In genomic region chr1:111621050-111621449, GRCh38 we compare ENCODE assay signal across 8 cellular contexts. TPM values are rescaled to one million over a fixed set of nuclear protein-coding genes. Genes with fewer than 3 reads are reported as not detected.
DNase-seq lines count a peak whose midpoint lies in the region; ATAC-seq, FAIRE-seq and TF ChIP-seq lines count a peak whose summit lies in the region.

No MANE protein-coding gene starts in this region.

- TF ChIP-seq CTCF in RWPE1 (conservative IDR thresholded peaks at IDR 0.05; ENCODE audit: low read depth), result no peak
- TF ChIP-seq CTCF in fibroblast of lung (conservative IDR thresholded peaks at IDR 0.05 in 1 of 2, IDR thresholded peaks at IDR 0.05 in 1 of 2; ENCODE audit: low read depth in 1 of 2, low read length in 2 of 2), result no peak

- no peaks in the 10 kb centered on the region for H3K27me3 ChIP-seq in fibroblast of lung (ENCODE audit: control insufficient read depth, insufficient read depth, low read length)
- no peaks in the 10 kb centered on the region for H3K27me3 ChIP-seq in skeletal muscle satellite cell (ENCODE audit: control insufficient read depth, insufficient read depth, low read length)

- H2AFZ ChIP-seq in fibroblast of lung (ENCODE audit: low read length), result no peak overlapping the region

- ATAC-seq in GM21360 (IDR thresholded peaks at IDR 0.05; ENCODE audit: unreplicated experiment), result no peak

- H3K4me1 ChIP-seq in fibroblast of lung (ENCODE audit: control insufficient read depth, extremely low read depth, insufficient read depth, low read length), result no peaks in the 10 kb centered on the region
- H3K4me1 ChIP-seq in skeletal muscle satellite cell (ENCODE audit: control insufficient read depth, insufficient read depth, low read length), result peaks cover 15% of the 10 kb centered on the region

- FAIRE-seq in GM19239 (lab: Jason Lieb, UNC) (peak; percentile 66), GM12892 (lab: Jason Lieb, UNC) (no peak)

- H4K20me1 ChIP-seq in fibroblast of lung (ENCODE audit: control insufficient read depth, extremely low read depth, insufficient read depth, low read length), result no peaks in the 10 kb centered on the region

- CTCF ChIA-PET in RWPE1 (lab: Yijun Ruan, JAX), result no interaction called here

- H3K4me2 ChIP-seq in fibroblast of lung (ENCODE audit: extremely low read depth, insufficient read depth, low read length), result peak overlapping the region; percentile 71
- peak overlapping the region; percentile 91 for H3K4me2 ChIP-seq in skeletal muscle satellite cell (ENCODE audit: low read length)

- peaks cover 56% of the 10 kb centered on the region for H3K79me2 ChIP-seq in fibroblast of lung (ENCODE audit: control insufficient read depth, insufficient read depth, low read length)

- DNase-seq in GM19239 (ENCODE audit: insufficient read length, low spot score) (no peak), RWPE1 (ENCODE audit: low spot score) (peak; percentile 7), fibroblast of lung (ENCODE audit: low read depth in 2 of 2) (peak in 1 of 2 donors; percentile 30), DMS79 treated with DMSO at 0.1 percent for 48 hours (lab: John Stamatoyannopoulos, UW) (no peak), GM12892 (ENCODE audit: insufficient read length) (no peak)
- no peak for DNase-seq in activated CD4-positive, CD25-positive, alpha-beta regulatory T cell treated with anti-CD3 and anti-CD28 coated beads, Interleukin-2, amount 50 U/mL, for 72 hours

- no peak for TF ChIP-seq POLR2A in GM12892 (IDR thresholded peaks at IDR 0.05; ENCODE audit: low read depth, low read length)

- H3K4me3 ChIP-seq in fibroblast of lung (replicated peaks in 1 of 4; ENCODE audit: control extremely low read depth in 1 of 4, insufficient read depth in 1 of 4, low read depth in 3 of 4, low read length in 4 of 4) (peak overlapping the region; percentile 54 to 87 (median 76)), skeletal muscle satellite cell (ENCODE audit: low read length) (peak overlapping the region; percentile 93)

- no peak overlapping the region for H3K9ac ChIP-seq in fibroblast of lung (ENCODE audit: insufficient read depth, low read length)
- peak overlapping the region; percentile 85 for H3K9ac ChIP-seq in skeletal muscle satellite cell (ENCODE audit: low read depth, low read length)

- POLR2A ChIA-PET in RWPE1 (lab: Yijun Ruan, JAX; ENCODE audit: low non-redundant PET), result no interaction called here

- H3K27ac ChIP-seq in RWPE1 (no peak overlapping the region), fibroblast of lung (ENCODE audit: insufficient read depth, low read length) (peak overlapping the region; percentile 67)

- H3K9me3 ChIP-seq in fibroblast of lung (ENCODE audit: control insufficient read depth, insufficient read depth, low read depth, low read length) (no peaks in the 10 kb centered on the region), skeletal muscle satellite cell (replicated peaks; ENCODE audit: low read length) (no peaks in the 10 kb centered on the region)

- H3K36me3 ChIP-seq in fibroblast of lung (ENCODE audit: control insufficient read depth, insufficient read depth, low read length) (no peaks in the 10 kb centered on the region), skeletal muscle satellite cell (ENCODE audit: insufficient read depth, low read length) (no peaks in the 10 kb centered on the region)

RNA-seq across cellular contexts. Expression of gene RAP1A, which starts 1.5 kb away (rescaled TPM):
- 11.6 and 13.5 TPM in 2 replicates for total RNA-seq in fibroblast of lung
- 74.1 and 99.5 TPM in 2 replicates for polyA plus RNA-seq in fibroblast of lung
- 65.2 and 91.7 TPM in 2 replicates for polyA plus RNA-seq in fibroblast of lung (2012)
- 0.89 and 3.6 TPM in 2 replicates for polyA minus RNA-seq in fibroblast of lung (ENCODE audit: low replicate concordance)
- total RNA-seq in skeletal muscle satellite cell (2012; rRNA removed), result 15.1 and 18.0 TPM in 2 replicates
- polyA plus RNA-seq in GM12892 (2012; ENCODE audit: missing spikeins), result 255 TPM
